8 cellular contexts compared by ENCODE assay signal in genomic region chr1:108643492-108644333, GRCh38. TPM values are rescaled to one million over a fixed set of nuclear protein-coding genes. Genes with fewer than 3 reads are reported as not detected.
DNase-seq lines count a peak whose midpoint lies in the region; ATAC-seq, FAIRE-seq and TF ChIP-seq lines count a peak whose summit lies in the region.

No MANE protein-coding gene starts in this region.

- H3K4me3 Mint-ChIP-seq in activated CD4-positive, alpha-beta T cell treated with anti-CD3 and anti-CD28 coated beads, Interleukin-2, amount 10 ng/mL, durations not matched to agents 24 days and 14 days = peak overlapping the region; percentile 6
- no peak overlapping the region for H3K4me3 Mint-ChIP-seq in nephron

- no peak overlapping the region for H3K4me3 ChIP-seq in esophagus squamous epithelium

- peaks cover 26% of the 10 kb centered on the region for H3K36me3 Mint-ChIP-seq in activated CD4-positive, alpha-beta T cell treated with anti-CD3 and anti-CD28 coated beads, Interleukin-2, amount 10 ng/mL, durations not matched to agents 24 days and 14 days (ENCODE audit: low read depth)
- H3K36me3 Mint-ChIP-seq in nephron (ENCODE audit: low read depth) = peaks cover 7% of the 10 kb centered on the region

- peak; percentile 37 for FAIRE-seq in G401.6 (lab: Jason Lieb, UNC)

- ATAC-seq in HG02852 (IDR thresholded peaks at IDR 0.05; ENCODE audit: unreplicated experiment) (peak; percentile 54), GM21576 (IDR thresholded peaks at IDR 0.05; ENCODE audit: unreplicated experiment) (no peak)

- H3K27ac Mint-ChIP-seq in activated CD4-positive, alpha-beta T cell treated with anti-CD3 and anti-CD28 coated beads, Interleukin-2, amount 10 ng/mL, durations not matched to agents 24 days and 14 days = peak overlapping the region; percentile 69
- H3K27ac Mint-ChIP-seq in nephron = no peak overlapping the region

- no peak overlapping the region for H3K27ac ChIP-seq in esophagus squamous epithelium

- no peaks in the 10 kb centered on the region for H3K27me3 ChIP-seq in esophagus squamous epithelium

- intact Hi-C loops in activated CD4-positive, alpha-beta T cell treated with anti-CD3 and anti-CD28 coated beads, Interleukin-2, amount 10 ng/mL, durations not matched to agents 24 days and 14 days (cut with micrococcal nuclease) = loop anchor here (1.0 to 10.0 kb wide), 6 partner anchors 52 to 709 kb away; no protein-coding TSS in a partner anchor
- intact Hi-C loops in esophagus squamous epithelium (cut with DNase I) = loop anchor here (5.0 to 10.0 kb wide), 2 partner anchors 79 to 131 kb away; partner anchors contain the start of gene EEIG2

- peaks cover 7 to 24% (median 11%) of the 10 kb centered on the region in 3 donors for H3K4me1 ChIP-seq in esophagus squamous epithelium

- no peaks in the 10 kb centered on the region for H3K27me3 Mint-ChIP-seq in activated CD4-positive, alpha-beta T cell treated with anti-CD3 and anti-CD28 coated beads, Interleukin-2, amount 10 ng/mL, durations not matched to agents 24 days and 14 days
- no peaks in the 10 kb centered on the region for H3K27me3 Mint-ChIP-seq in nephron (ENCODE audit: low read depth)

- DNase-seq in NCI-H345 treated with DMSO at 0.1 percent for 48 hours (lab: John Stamatoyannopoulos, UW; ENCODE audit: unreplicated experiment) (peak; percentile 59), esophagus squamous epithelium (lab: John Stamatoyannopoulos, UW) (no peak), occipital lobe (lab: John Stamatoyannopoulos, UW) (no peak)
- peak; percentile 86 for DNase-seq in activated CD4-positive, alpha-beta T cell treated with anti-CD3 and anti-CD28 coated beads, Interleukin-2, amount 10 ng/mL, durations not matched to agents 24 days and 14 days

- H3K9me3 Mint-ChIP-seq in activated CD4-positive, alpha-beta T cell treated with anti-CD3 and anti-CD28 coated beads, Interleukin-2, amount 10 ng/mL, durations not matched to agents 24 days and 14 days = peaks cover 3% of the 10 kb centered on the region
- no peaks in the 10 kb centered on the region for H3K9me3 Mint-ChIP-seq in nephron

- no peaks in the 10 kb centered on the region for H3K9me3 ChIP-seq in esophagus squamous epithelium

- peaks cover 62% of the 10 kb centered on the region for H3K4me1 Mint-ChIP-seq in activated CD4-positive, alpha-beta T cell treated with anti-CD3 and anti-CD28 coated beads, Interleukin-2, amount 10 ng/mL, durations not matched to agents 24 days and 14 days
- no peaks in the 10 kb centered on the region for H3K4me1 Mint-ChIP-seq in nephron

- TF ChIP-seq CTCF in esophagus squamous epithelium (IDR thresholded peaks at IDR 0.05) = peak; percentile 21 to 74 (median 58)
- peak; percentile 61 to 68 (median 65) for TF ChIP-seq CTCF in nephron (IDR thresholded peaks at IDR 0.05; ENCODE audit: unreplicated experiment in 3 of 3)

- no peak for TF ChIP-seq POLR2A in esophagus squamous epithelium (IDR thresholded peaks at IDR 0.05)

- H3K36me3 ChIP-seq in esophagus squamous epithelium = no peaks in the 10 kb centered on the region

- 19 to 22% methylated on average over 3 of the region's 3 CpGs for WGBS in esophagus squamous epithelium, 2 donors

RNA-seq across cellular contexts. Expression of gene HENMT1, which starts 17.2 kb away (rescaled TPM):
- 17.5 and 17.7 TPM in 2 replicates for total RNA-seq in activated CD4-positive, alpha-beta T cell treated with anti-CD3 and anti-CD28 coated beads, Interleukin-2, amount 10 ng/mL, durations not matched to agents 24 days and 14 days
- total RNA-seq in esophagus squamous epithelium (1 to 10 TPM in 3 of 4 donors, under 1 TPM in 1; 0.80 to 4.6 (median 2.0) TPM), occipital lobe (28.1 TPM)

RNA-seq across cellular contexts. Expression of gene PRPF38B, which starts 48.4 kb away (rescaled TPM):
- 89.2 and 90.3 TPM in 2 replicates for total RNA-seq in activated CD4-positive, alpha-beta T cell treated with anti-CD3 and anti-CD28 coated beads, Interleukin-2, amount 10 ng/mL, durations not matched to agents 24 days and 14 days
- total RNA-seq in esophagus squamous epithelium (10 to 100 TPM; 14.4 to 38.1 (median 27.2) TPM), occipital lobe (21.8 TPM)

Comparison
In these comparisons a context has a peak if more than half of its experiments do, and no peak if none do; other contexts are left out.
1. DNase-seq: peak in NCI-H345 treated with DMSO at 0.1 percent for 48 hours (single experiment) and activated CD4-positive, alpha-beta T cell treated with anti-CD3 and anti-CD28 coated beads, Interleukin-2, amount 10 ng/mL, durations not matched to agents 24 days and 14 days (single experiment); none in esophagus squamous epithelium (single experiment) and occipital lobe (single experiment).